ENCODE assay signal across 1 cellular context in the genomic region with DNA sequence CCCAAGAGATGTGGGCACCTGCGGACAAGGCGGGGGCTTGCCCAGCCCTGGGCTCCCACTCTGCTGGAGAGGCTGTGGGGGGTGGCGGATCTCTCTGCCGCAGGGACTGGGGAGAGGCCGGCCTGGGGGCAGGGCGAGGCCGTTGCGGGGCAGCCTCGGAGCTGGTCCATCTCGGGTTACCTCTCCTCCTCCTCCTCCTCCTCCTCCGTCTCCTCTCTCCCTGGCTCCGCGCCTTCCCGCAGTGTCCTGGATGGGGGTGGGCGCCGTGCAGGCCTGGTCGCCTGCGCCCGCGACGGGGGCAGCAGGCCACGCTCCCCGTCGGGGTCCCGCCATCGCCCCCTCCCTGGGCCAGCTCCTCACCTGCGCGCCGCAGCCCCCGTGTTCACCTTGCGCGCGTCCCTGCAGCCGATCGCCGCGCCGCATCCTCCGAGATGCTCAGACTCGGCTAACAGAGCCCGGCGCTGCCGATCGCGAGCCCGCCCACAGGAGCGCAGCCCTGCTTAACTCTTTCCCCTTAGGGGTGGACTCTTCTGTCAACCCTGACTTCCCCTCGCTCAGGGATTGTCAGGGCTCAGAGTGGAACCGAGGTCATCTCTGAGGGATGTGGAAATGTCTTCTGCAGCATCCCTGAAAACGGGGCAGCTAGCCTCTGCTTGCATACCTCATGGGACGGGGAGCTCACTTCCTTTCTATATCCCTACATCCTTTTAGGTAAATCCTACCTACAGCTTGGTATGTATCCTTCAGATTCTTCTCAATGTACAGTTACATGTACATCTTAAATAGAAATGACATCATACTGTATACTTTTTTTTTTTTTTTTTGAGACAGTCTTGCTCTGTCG.
A peak's percentile ranks its signal among the peaks of the same experiment; 100 is the strongest.
TF ChIP-seq lines count a peak whose summit lies in the region.

TSS of gene PRRT3 (minus strand) at position 447 of the 844 bp plus-strand sequence. CDS start 2,293 bp downstream, outside the sequence.

TF ChIP-seq in K562, 482 proteins besides CTCF, POLR2A, EP300 and RAD21 (continued from another document):
- TF ChIP-seq, protein P1, sequence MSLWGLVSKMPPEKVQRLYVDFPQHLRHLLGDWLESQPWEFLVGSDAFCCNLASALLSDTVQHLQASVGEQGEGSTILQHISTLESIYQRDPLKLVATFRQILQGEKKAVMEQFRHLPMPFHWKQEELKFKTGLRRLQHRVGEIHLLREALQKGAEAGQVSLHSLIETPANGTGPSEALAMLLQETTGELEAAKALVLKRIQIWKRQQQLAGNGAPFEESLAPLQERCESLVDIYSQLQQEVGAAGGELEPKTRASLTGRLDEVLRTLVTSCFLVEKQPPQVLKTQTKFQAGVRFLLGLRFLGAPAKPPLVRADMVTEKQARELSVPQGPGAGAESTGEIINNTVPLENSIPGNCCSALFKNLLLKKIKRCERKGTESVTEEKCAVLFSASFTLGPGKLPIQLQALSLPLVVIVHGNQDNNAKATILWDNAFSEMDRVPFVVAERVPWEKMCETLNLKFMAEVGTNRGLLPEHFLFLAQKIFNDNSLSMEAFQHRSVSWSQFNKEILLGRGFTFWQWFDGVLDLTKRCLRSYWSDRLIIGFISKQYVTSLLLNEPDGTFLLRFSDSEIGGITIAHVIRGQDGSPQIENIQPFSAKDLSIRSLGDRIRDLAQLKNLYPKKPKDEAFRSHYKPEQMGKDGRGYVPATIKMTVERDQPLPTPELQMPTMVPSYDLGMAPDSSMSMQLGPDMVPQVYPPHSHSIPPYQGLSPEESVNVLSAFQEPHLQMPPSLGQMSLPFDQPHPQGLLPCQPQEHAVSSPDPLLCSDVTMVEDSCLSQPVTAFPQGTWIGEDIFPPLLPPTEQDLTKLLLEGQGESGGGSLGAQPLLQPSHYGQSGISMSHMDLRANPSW (CRISPR knock-in tag; IDR thresholded peaks at IDR 0.05): no peak
- TF ChIP-seq FOSL1 (tag; conservative IDR thresholded peaks at IDR 0.05) (0 out of 2 replicates have a peak, but pooled peaks have one; percentile 16), SMARCA5 (IDR thresholded peaks at IDR 0.05) (peak; percentile 95), KDM1A (IDR thresholded peaks at IDR 0.05) (peak; percentile 96 to 97), FOXP1 (CRISPR knock-in tag; IDR thresholded peaks at IDR 0.05) (0 out of 2 replicates have a peak, but pooled peaks have one; percentile 37), CREB1 (IDR thresholded peaks at IDR 0.05) (no peak), CREB1 (CRISPR knock-in tag; IDR thresholded peaks at IDR 0.05) (peak; percentile 41)
